In the genomic region with DNA sequence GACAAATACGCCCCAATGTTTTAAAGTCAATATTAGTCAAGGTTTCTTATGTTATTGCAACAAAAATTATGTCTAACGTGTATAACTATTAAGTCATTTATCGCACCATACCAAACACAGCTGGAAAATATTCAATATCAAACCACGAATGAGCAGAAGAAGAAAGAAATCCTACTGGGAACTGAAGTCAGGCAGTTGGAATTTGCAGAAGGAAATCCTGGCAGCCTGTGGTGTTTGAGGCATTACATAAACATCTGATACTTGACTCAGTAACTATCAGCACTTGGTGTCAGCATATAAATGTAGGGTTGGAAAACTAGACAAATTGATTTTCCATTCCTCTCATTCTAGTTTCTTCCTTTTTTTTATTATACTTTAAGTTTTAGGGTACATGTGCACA, we compare ENCODE assay signal across 18 cellular contexts.
"Had no signal": no experiment of that assay in that cellular context is flagged by ENCODE, and none has a peak within 500 bp of the region (broad histone marks: within the 10 kb centered on the region; RNA-seq: fewer than 3 reads in every experiment).

No MANE protein-coding gene starts in this region.

- H3K4me3 ChIP-seq: colonic mucosa, heart left ventricle, right atrium auricular region, sigmoid colon, tibial artery, upper lobe of left lung, vagina had no signal

- H3K36me3 ChIP-seq: colonic mucosa, heart left ventricle, right atrium auricular region, sigmoid colon, tibial artery, upper lobe of left lung, vagina had no signal

- H3K9me3 ChIP-seq: colonic mucosa, sigmoid colon, vagina had no signal

- DNase-seq: colonic mucosa; dermis blood vessel endothelial cell; erythroblast; heart left ventricle; hippocampal formation; kidney glomerular epithelial cell; mammary epithelial cell; natural killer cell; posterior cingulate gyrus; sigmoid colon; small intestine; stimulated activated CD4-positive, alpha-beta T cell treated with anti-CD3 and anti-CD28 coated beads, Interleukin-12 subunit alpha, Interleukin-12 subunit beta, amount 100 ng/mL, for 4 hours; stimulated activated naive CD4-positive, alpha-beta T cell; tibial artery; upper lobe of left lung had no signal

- ATAC-seq: heart left ventricle, left lobe of liver, natural killer cell had no signal

- H3K27me3 ChIP-seq: colonic mucosa, heart left ventricle, right atrium auricular region, sigmoid colon, tibial artery, upper lobe of left lung, vagina had no signal
